12 cellular contexts compared by ENCODE assay signal in genomic region chr22:26550498-26551033, GRCh38. TPM values are rescaled to one million over a fixed set of nuclear protein-coding genes. Genes with fewer than 3 reads are reported as not detected.
A peak's percentile ranks its signal among the peaks of the same experiment; 100 is the strongest.
DNase-seq lines count a peak whose midpoint lies in the region; ATAC-seq and FAIRE-seq lines count a peak whose summit lies in the region.
"Had no signal": no experiment of that assay in that cellular context is flagged by ENCODE, and none has a peak within 500 bp of the region (broad histone marks: within the 10 kb centered on the region; RNA-seq: fewer than 3 reads in every experiment).

No MANE protein-coding gene starts in this region.

- H3K27ac ChIP-seq in BLaER1 treated with 17β-estradiol and CSF1 and Interleukin-3, amounts not matched to agents 10 nM and 100 nM: peak overlapping the region in 4 of 11 experiments; percentile 12 to 64 (median 34); a peak in 5 of 22 replicates
- H3K27ac ChIP-seq in neuronal stem cell (replicated peaks; ENCODE audit: low read length): no peak overlapping the region
- H3K27ac ChIP-seq: parathyroid adenoma had no signal

- no peak overlapping the region for H2BK15ac ChIP-seq in neuronal stem cell (ENCODE audit: low read length)

- H3K9me3 ChIP-seq in BLaER1 treated with 17β-estradiol and CSF1 and Interleukin-3, amounts not matched to agents 10 nM and 100 nM (replicated peaks in 1 of 11): peaks cover 0 to 9% (median 0%) of the 10 kb centered on the region in 11 experiments; a peak in 6 of 22 replicates
- no peaks in the 10 kb centered on the region for H3K9me3 ChIP-seq in neuronal stem cell (replicated peaks in 1 of 2; ENCODE audit: control insufficient read depth in 2 of 2, insufficient read depth in 1 of 2, low read depth in 1 of 2, low read length in 2 of 2)

- peak; percentile 97 for DNase-seq in RCC 7860 (ENCODE audit: low spot score)
- DNase-seq in fibroblast of peridontal ligament (ENCODE audit: extremely low read depth): peak; percentile 90
- DNase-seq in neuronal stem cell (ENCODE audit: low spot score): no peak
- no peak for DNase-seq in stimulated activated CD4-positive, alpha-beta T cell treated with anti-CD3 and anti-CD28 coated beads, Interleukin-15, amount 100 ng/mL, for 24 hours
- DNase-seq in DMS153 treated with DMSO at 0.1 percent for 48 hours (lab: John Stamatoyannopoulos, UW; ENCODE audit: unreplicated experiment): no peak
- DNase-seq in NCI-H1417 treated with DMSO at 0.1 percent for 48 hours (lab: John Stamatoyannopoulos, UW): no peak
- DNase-seq: GDM1 had no signal

- peaks cover 83 to 96% (median 89%) of the 10 kb centered on the region in 10 experiments for H3K4me1 ChIP-seq in BLaER1 treated with 17β-estradiol and CSF1 and Interleukin-3, amounts not matched to agents 10 nM and 100 nM
- peaks cover 11 to 20% of the 10 kb centered on the region in 2 donors for H3K4me1 ChIP-seq in neuronal stem cell (ENCODE audit: control insufficient read depth in 2 of 2, insufficient read depth in 1 of 2, low read depth in 1 of 2, low read length in 2 of 2)
- H3K4me1 ChIP-seq: parathyroid adenoma had no signal

- H4K91ac ChIP-seq in neuronal stem cell (ENCODE audit: low read depth, low read length, poor library complexity): peak overlapping the region; percentile 7

- 0 out of 22 replicates have a peak overlapping the region, but pooled peaks of 3 of the 11 experiments have one; percentile 11 to 16 (median 14) for H3K9ac ChIP-seq in BLaER1 treated with 17β-estradiol and CSF1 and Interleukin-3, amounts not matched to agents 10 nM and 100 nM
- H3K9ac ChIP-seq in neuronal stem cell (ENCODE audit: low read depth, low read length, poor library complexity): no peak overlapping the region
- H3K9ac ChIP-seq: parathyroid adenoma had no signal

- H3K14ac ChIP-seq in neuronal stem cell (ENCODE audit: low read length): no peak overlapping the region

- H4K8ac ChIP-seq in neuronal stem cell (ENCODE audit: low read depth, low read length): no peak overlapping the region

- ATAC-seq in GM18907 (IDR thresholded peaks at IDR 0.05; ENCODE audit: unreplicated experiment): no peak
- ATAC-seq: Panc1 had no signal

- peak; percentile 97 for FAIRE-seq in RCC 7860 (lab: Jason Lieb, UNC)
- FAIRE-seq: colon had no signal

- H3K23ac ChIP-seq in neuronal stem cell (ENCODE audit: low read depth, low read length, poor library complexity): no peak overlapping the region

- peaks cover 0 to 88% (median 26%) of the 10 kb centered on the region in 11 experiments; a peak in 13 of 22 replicates for H4K20me1 ChIP-seq in BLaER1 treated with 17β-estradiol and CSF1 and Interleukin-3, amounts not matched to agents 10 nM and 100 nM

- H2BK5ac ChIP-seq in neuronal stem cell (ENCODE audit: low read length): no peak overlapping the region

- H2BK120ac ChIP-seq in neuronal stem cell (ENCODE audit: low read depth, low read length): no peak overlapping the region

- peak overlapping the region; percentile 2 for H3K18ac ChIP-seq in neuronal stem cell (ENCODE audit: low read length)

- no peak overlapping the region for H2BK12ac ChIP-seq in neuronal stem cell (ENCODE audit: low read length)

- no peak overlapping the region for H2AFZ ChIP-seq in neuronal stem cell (ENCODE audit: low read length)
- H2AFZ ChIP-seq: parathyroid adenoma had no signal

- peaks cover 2% of the 10 kb centered on the region for H3K79me1 ChIP-seq in neuronal stem cell (ENCODE audit: low read depth, low read length)

- peaks cover 0 to 29% (median 16%) of the 10 kb centered on the region in 11 experiments; a peak in 14 of 22 replicates for H3K36me3 ChIP-seq in BLaER1 treated with 17β-estradiol and CSF1 and Interleukin-3, amounts not matched to agents 10 nM and 100 nM
- peaks cover 0 to 13% of the 10 kb centered on the region in 2 donors for H3K36me3 ChIP-seq in neuronal stem cell (replicated peaks in 1 of 2; ENCODE audit: control insufficient read depth in 2 of 2, insufficient read depth in 2 of 2, low read length in 2 of 2)

- no peak overlapping the region for H3K4me3 ChIP-seq in BLaER1 treated with 17β-estradiol and CSF1 and Interleukin-3, amounts not matched to agents 10 nM and 100 nM
- H3K4me3 ChIP-seq in neuronal stem cell (ENCODE audit: low read length in 2 of 2): no peak overlapping the region

- H3K4me2 ChIP-seq in BLaER1 treated with 17β-estradiol and CSF1 and Interleukin-3, amounts not matched to agents 10 nM and 100 nM: peak overlapping the region; percentile 33 to 74 (median 69)
- H3K4me2 ChIP-seq in neuronal stem cell (ENCODE audit: insufficient read depth, low read length, poor library complexity, severe bottlenecking): no peak overlapping the region

- no peak overlapping the region for H3K4ac ChIP-seq in neuronal stem cell (ENCODE audit: low read length)

- H2AK5ac ChIP-seq in neuronal stem cell (ENCODE audit: low read depth, low read length): no peak overlapping the region

- H3K27me3 ChIP-seq in BLaER1 treated with 17β-estradiol and CSF1 and Interleukin-3, amounts not matched to agents 10 nM and 100 nM: no peaks in the 10 kb centered on the region
- H3K27me3 ChIP-seq in neuronal stem cell (ENCODE audit: control insufficient read depth in 3 of 3, insufficient read depth in 3 of 3, low read depth in 1 of 3, low read length in 3 of 3): no peaks in the 10 kb centered on the region

- no CpG with 5 or more reads among the region's 8 CpGs for WGBS in neuronal stem cell (ENCODE audit: extremely low coverage in 2 of 2, insufficient read length in 2 of 2, insufficient replicate concordance in 1 of 2), 2 donors

RNA-seq across cellular contexts. Expression of gene TFIP11, which starts 38.3 kb away (rescaled TPM):
- polyA plus RNA-seq in neuronal stem cell (2013, experiment 1 of 2): 10.5 TPM
- polyA plus RNA-seq in neuronal stem cell (2013, experiment 2 of 2): 10.7 TPM

RNA-seq across cellular contexts. Expression of gene TPST2, which starts 39.4 kb away (rescaled TPM):
- 19.5 TPM for polyA plus RNA-seq in neuronal stem cell (2013, experiment 1 of 2)
- polyA plus RNA-seq in neuronal stem cell (2013, experiment 2 of 2): 18.8 TPM

Comparison
In these comparisons a context has a peak if more than half of its experiments do, and no peak if none do; other contexts are left out.
1. DNase-seq: peak in RCC 7860 (single experiment) and fibroblast of peridontal ligament (single experiment); none in neuronal stem cell (single experiment), stimulated activated CD4-positive, alpha-beta T cell treated with anti-CD3 and anti-CD28 coated beads, Interleukin-15, amount 100 ng/mL, for 24 hours (single experiment), DMS153 treated with DMSO at 0.1 percent for 48 hours (single experiment) and NCI-H1417 treated with DMSO at 0.1 percent for 48 hours (single experiment).